ENCODE assay signal across 19 cellular contexts in the genomic region with DNA sequence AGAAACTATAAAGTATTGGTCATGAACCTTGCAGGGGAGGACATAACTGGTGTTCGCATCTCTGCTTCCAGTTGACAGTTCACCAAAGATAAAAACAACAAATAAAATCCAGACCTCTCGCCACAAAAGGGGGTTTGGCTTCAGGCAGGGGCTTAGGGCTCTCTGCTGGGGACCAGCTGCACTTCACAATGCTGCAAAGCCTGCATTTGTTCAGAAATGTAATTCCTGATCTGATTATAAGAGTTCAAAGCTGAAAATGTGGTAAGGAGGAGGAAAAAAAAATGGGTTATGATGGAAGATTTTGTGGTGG.
"Had no signal": no experiment of that assay in that cellular context is flagged by ENCODE, and none has a peak within 500 bp of the region (broad histone marks: within the 10 kb centered on the region; RNA-seq: fewer than 3 reads in every experiment).

No MANE protein-coding gene starts in this region.

- DNase-seq: effector CD4-positive, alpha-beta T cell; foreskin melanocyte; heart left ventricle; islet precursor cell; mucosa of descending colon; psoas muscle; stimulated activated CD4-positive, alpha-beta T cell treated with anti-CD3 and anti-CD28 coated beads, Interleukin-2, amount 100 ng/mL, for 24 hours; stimulated activated CD4-positive, alpha-beta T cell treated with anti-CD3 and anti-CD28 coated beads, Interleukin-4, amount 100 ng/mL, for 4 hours; stimulated activated naive B cell treated with anti-CD40 and anti-IgM and Interleukin-4, amounts not matched to agents 10 μg/mL and 1 μg/mL and 100 μg/mL, for 72 hours; stimulated activated naive CD8-positive, alpha-beta T cell treated with anti-CD3 and anti-CD28 coated beads, Interleukin-15, amount 100 ng/mL, for 72 hours; transverse colon had no signal

- H3K27me3 ChIP-seq: neutrophil, transverse colon had no signal

- H3K4me3 Mint-ChIP-seq: endodermal cell; natural killer cell treated with Interleukin-12 subunit alpha and Interleukin-12 subunit beta and Interleukin-15 and Interleukin-18, amount 100 ng/mL, for 72 hours; stimulated activated naive B cell treated with anti-CD40 and anti-IgM and Interleukin-4, amounts not matched to agents 10 μg/mL and 1 μg/mL and 100 μg/mL, for 72 hours; stimulated activated naive CD8-positive, alpha-beta T cell treated with anti-CD3 and anti-CD28 coated beads, Interleukin-15, amount 100 ng/mL, for 72 hours had no signal

- H3K4me3 ChIP-seq: coronary artery, heart left ventricle, mucosa of descending colon, psoas muscle, skin epidermis, thoracic aorta, transverse colon had no signal

- H3K27ac ChIP-seq: coronary artery, heart left ventricle, neutrophil, psoas muscle, skin epidermis, transverse colon had no signal

- H3K4me1 Mint-ChIP-seq: endodermal cell had no signal

- H3K9me3 ChIP-seq: heart left ventricle, mucosa of descending colon, neutrophil, psoas muscle, thoracic aorta, transverse colon had no signal

- H3K36me3 Mint-ChIP-seq: natural killer cell treated with Interleukin-12 subunit alpha and Interleukin-12 subunit beta and Interleukin-15 and Interleukin-18, amount 100 ng/mL, for 72 hours; stimulated activated naive B cell treated with anti-CD40 and anti-IgM and Interleukin-4, amounts not matched to agents 10 μg/mL and 1 μg/mL and 100 μg/mL, for 72 hours had no signal

- ATAC-seq: left lobe of liver; mucosa of descending colon; natural killer cell treated with Interleukin-12 subunit alpha and Interleukin-12 subunit beta and Interleukin-15 and Interleukin-18, amount 100 ng/mL, for 72 hours; sciatic nerve; stimulated activated naive CD8-positive, alpha-beta T cell treated with anti-CD3 and anti-CD28 coated beads, Interleukin-15, amount 100 ng/mL, for 72 hours had no signal

- H3K27ac Mint-ChIP-seq: endodermal cell; natural killer cell treated with Interleukin-12 subunit alpha and Interleukin-12 subunit beta and Interleukin-15 and Interleukin-18, amount 100 ng/mL, for 72 hours; stimulated activated naive B cell treated with anti-CD40 and anti-IgM and Interleukin-4, amounts not matched to agents 10 μg/mL and 1 μg/mL and 100 μg/mL, for 72 hours; stimulated activated naive CD8-positive, alpha-beta T cell treated with anti-CD3 and anti-CD28 coated beads, Interleukin-15, amount 100 ng/mL, for 72 hours had no signal

- H3K9me3 Mint-ChIP-seq: natural killer cell treated with Interleukin-12 subunit alpha and Interleukin-12 subunit beta and Interleukin-15 and Interleukin-18, amount 100 ng/mL, for 72 hours; stimulated activated naive B cell treated with anti-CD40 and anti-IgM and Interleukin-4, amounts not matched to agents 10 μg/mL and 1 μg/mL and 100 μg/mL, for 72 hours; stimulated activated naive CD8-positive, alpha-beta T cell treated with anti-CD3 and anti-CD28 coated beads, Interleukin-15, amount 100 ng/mL, for 72 hours had no signal

- H3K27me3 Mint-ChIP-seq: stimulated activated naive B cell treated with anti-CD40 and anti-IgM and Interleukin-4, amounts not matched to agents 10 μg/mL and 1 μg/mL and 100 μg/mL, for 72 hours had no signal

- H3K36me3 ChIP-seq: heart left ventricle, neutrophil, thoracic aorta, transverse colon had no signal

- H3K4me1 ChIP-seq: psoas muscle had no signal
